In genomic region chr15:60397772-60398445, GRCh38 we compare ENCODE assay signal across 8 cellular contexts. TPM values are rescaled to one million over a fixed set of nuclear protein-coding genes. Genes with fewer than 3 reads are reported as not detected.
DNase-seq lines count a peak whose midpoint lies in the region; ATAC-seq lines count a peak whose summit lies in the region.

Gene ANXA2 (minus strand): TSS chr15:60397986. CDS start chr15:60386075, 11,911 bp downstream.

- ATAC-seq in HG02798 (IDR thresholded peaks at IDR 0.05; ENCODE audit: poor library complexity, unreplicated experiment) = peak; percentile 73
- ATAC-seq in effector memory CD8-positive, alpha-beta T cell (replicated peaks) = peak; percentile 76

- H3K36me3 Mint-ChIP-seq in effector memory CD8-positive, alpha-beta T cell (ENCODE audit: insufficient read depth) = peaks cover 39% of the 10 kb centered on the region

- WGBS in mesodermal cell (ENCODE audit: insufficient coverage in 2 of 2), 2 experiments = 0 to 1% methylated on average over 19 to 34 of the region's 53 CpGs

- DNase-seq in NCI-H2081 (lab: John Stamatoyannopoulos, UW) (peak; percentile 40 to 58), NCI-H2081 treated with DMSO at 0.1 percent for 48 hours (lab: John Stamatoyannopoulos, UW) (no peak), NCI-H446 (lab: John Stamatoyannopoulos, UW) (peak; percentile 27 to 87)
- peak; percentile 71 to 77 for DNase-seq in activated CD8-positive, alpha-beta memory T cell treated with anti-CD3 and anti-CD28 coated beads for 1 hour (ENCODE audit: extremely low read depth in 1 of 2, low read depth in 1 of 2)
- peak; percentile 70 to 74 (median 72) for DNase-seq in effector memory CD8-positive, alpha-beta T cell
- peak; percentile 71 for DNase-seq in stimulated activated CD8-positive, alpha-beta memory T cell treated with anti-CD3 and anti-CD28 coated beads, Interleukin-4, amount 100 ng/mL, for 24 hours (ENCODE audit: low read depth)

- peak within 1 kb of the TSS; percentile 91 for H3K4me3 ChIP-seq in mesodermal cell (ENCODE audit: extremely low read depth, insufficient read depth, low read length, poor library complexity, severe bottlenecking)

- H3K27ac ChIP-seq in mesodermal cell (ENCODE audit: low read depth, low read length, severe bottlenecking) = peak within 1 kb of the TSS; percentile 97

- peak within 1 kb of the TSS; percentile 90 to 92 for H3K4me3 Mint-ChIP-seq in effector memory CD8-positive, alpha-beta T cell

- peaks cover 48 to 55% of the 10 kb centered on the region in 2 donors for H3K4me1 Mint-ChIP-seq in effector memory CD8-positive, alpha-beta T cell (ENCODE audit: low read depth in 2 of 2)

- H3K27ac Mint-ChIP-seq in effector memory CD8-positive, alpha-beta T cell = peak within 1 kb of the TSS; percentile 97 to 100

- no peaks in the 10 kb centered on the region for H3K9me3 Mint-ChIP-seq in effector memory CD8-positive, alpha-beta T cell

- H3K4me1 ChIP-seq in mesodermal cell (ENCODE audit: control insufficient read depth, insufficient read depth, low read length, poor library complexity, severe bottlenecking) = peaks cover 56% of the 10 kb centered on the region

- no peaks in the 10 kb centered on the region for H3K9me3 ChIP-seq in mesodermal cell (ENCODE audit: control insufficient read depth, low read length)

- no peaks in the 10 kb centered on the region for H3K27me3 Mint-ChIP-seq in effector memory CD8-positive, alpha-beta T cell

- H3K36me3 ChIP-seq in mesodermal cell (ENCODE audit: control insufficient read depth, insufficient read depth, low read length) = peaks cover 26% of the 10 kb centered on the region

RNA-seq across cellular contexts. Expression of gene ANXA2, which starts in this region (rescaled TPM):
- polyA plus RNA-seq in mesodermal cell (2013, experiment 1 of 2) = 1,317 TPM
- polyA plus RNA-seq in mesodermal cell (2013, experiment 2 of 2) = 1,257 TPM
